8 cellular contexts compared by ENCODE assay signal in the genomic region with DNA sequence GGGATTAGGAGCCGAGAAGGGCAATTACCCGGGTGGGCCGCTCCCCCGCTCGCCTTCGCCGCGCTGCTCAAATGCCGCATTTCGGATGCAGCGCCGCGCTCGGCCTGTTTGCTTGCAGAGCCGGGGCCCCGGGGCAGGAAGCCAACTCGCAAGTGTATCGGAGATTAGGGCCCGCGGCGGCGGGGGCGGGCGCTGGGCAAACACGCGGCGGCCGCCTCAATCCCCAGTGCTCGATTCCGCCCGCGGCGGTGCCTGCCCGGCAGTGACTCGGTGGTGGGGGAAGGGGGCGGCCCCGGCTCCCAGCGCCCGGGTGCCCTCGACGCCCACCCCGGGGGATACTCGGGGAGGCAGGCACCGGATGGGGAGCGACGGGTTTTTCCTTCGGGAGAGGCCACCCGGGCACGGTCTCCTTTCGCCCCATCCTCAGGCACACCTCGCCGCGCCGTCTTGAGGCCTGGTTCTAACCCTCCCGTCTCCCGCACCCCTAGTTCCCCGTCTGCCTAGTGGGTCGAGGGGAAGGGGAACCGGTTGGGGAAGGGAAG. TPM values are rescaled to one million over a fixed set of nuclear protein-coding genes. Genes with fewer than 3 reads are reported as not detected.
DNase-seq lines count a peak whose midpoint lies in the region; ATAC-seq lines count a peak whose summit lies in the region.

No MANE protein-coding gene starts in this region.

- H3K36me3 ChIP-seq in mucosa of rectum (ENCODE audit: control insufficient read depth in 2 of 2, insufficient read depth in 2 of 2, low read length in 2 of 2), result no peaks in the 10 kb centered on the region

- no peak overlapping the region for H3K27ac ChIP-seq in mucosa of rectum (ENCODE audit: low read depth in 2 of 2, low read length in 2 of 2)

- peaks cover 52% of the 10 kb centered on the region for H3K27me3 Mint-ChIP-seq in activated T-cell treated with anti-CD3 and anti-CD28 coated beads, Interleukin-2, amount 50 U/mL, for 24 hours

- no peaks in the 10 kb centered on the region for H3K9me3 Mint-ChIP-seq in activated T-cell treated with anti-CD3 and anti-CD28 coated beads, Interleukin-2, amount 50 U/mL, for 24 hours

- peaks cover 18 to 22% of the 10 kb centered on the region in 2 donors for H3K27me3 ChIP-seq in mucosa of rectum (ENCODE audit: control insufficient read depth in 2 of 2, insufficient read depth in 2 of 2, low read length in 2 of 2)

- peaks cover 36% of the 10 kb centered on the region for H3K4me1 Mint-ChIP-seq in activated T-cell treated with anti-CD3 and anti-CD28 coated beads, Interleukin-2, amount 50 U/mL, for 24 hours (ENCODE audit: low read depth)

- peak overlapping the region; percentile 36 to 47 for H3K9ac ChIP-seq in mucosa of rectum (ENCODE audit: low read depth in 1 of 2, low read length in 2 of 2)

- no peaks in the 10 kb centered on the region for H3K36me3 Mint-ChIP-seq in activated T-cell treated with anti-CD3 and anti-CD28 coated beads, Interleukin-2, amount 50 U/mL, for 24 hours (ENCODE audit: low read depth)

- H3K4me3 Mint-ChIP-seq in activated T-cell treated with anti-CD3 and anti-CD28 coated beads, Interleukin-2, amount 50 U/mL, for 24 hours, result peak overlapping the region; percentile 81

- no peak overlapping the region for H3K27ac Mint-ChIP-seq in activated T-cell treated with anti-CD3 and anti-CD28 coated beads, Interleukin-2, amount 50 U/mL, for 24 hours

- DNase-seq in NCI-H524 (lab: John Stamatoyannopoulos, UW) (peak; percentile 51 to 64), NCI-H524 treated with DMSO at 0.1 percent for 48 hours (lab: John Stamatoyannopoulos, UW) (no peak), NOMO-1 (lab: John Stamatoyannopoulos, UW; ENCODE audit: unreplicated experiment in 2 of 2) (peak; percentile 24 to 48), HPDE6-E6E7 (ENCODE audit: extremely low spot score) (no peak)
- peak; percentile 83 for DNase-seq in activated T-cell treated with anti-CD3 and anti-CD28 coated beads, Interleukin-2, amount 50 U/mL, for 24 hours
- peak; percentile 81 for DNase-seq in stimulated activated CD8-positive, alpha-beta memory T cell treated with anti-CD3 and anti-CD28 coated beads, Interleukin-4, amount 100 ng/mL, for 48 hours

- H3K4me3 ChIP-seq in mucosa of rectum (ENCODE audit: low read length in 2 of 2), result peak overlapping the region; percentile 65 to 75

- ATAC-seq in esophagus mucosa, result peak; percentile 10

- H3K4me1 ChIP-seq in mucosa of rectum (ENCODE audit: control insufficient read depth in 2 of 2, insufficient read depth in 2 of 2, low read length in 2 of 2), result peaks cover 14 to 25% of the 10 kb centered on the region in 2 donors

- H3K9me3 ChIP-seq in mucosa of rectum (ENCODE audit: control insufficient read depth in 2 of 2, low read length in 2 of 2), result no peaks in the 10 kb centered on the region

RNA-seq across cellular contexts. Expression of a gene that starts 26.6 kb away (rescaled TPM):
- total RNA-seq in esophagus mucosa, result not detected

RNA-seq across cellular contexts. Expression of a gene that starts 38.3 kb away (rescaled TPM):
- total RNA-seq in esophagus mucosa, result 11.7 TPM

RNA-seq across cellular contexts. Expression of a gene that starts 57.3 kb away (rescaled TPM):
- total RNA-seq in esophagus mucosa, result 19.0 TPM

RNA-seq across cellular contexts. Expression of a gene that starts 58.4 kb away (rescaled TPM):
- total RNA-seq in esophagus mucosa, result 253 TPM

Comparison
In these comparisons a context has a peak if more than half of its experiments do, and no peak if none do; other contexts are left out.
1. DNase-seq: peak in NCI-H524 (2 of 2), NOMO-1 (2 of 2), activated T-cell treated with anti-CD3 and anti-CD28 coated beads, Interleukin-2, amount 50 U/mL, for 24 hours (single experiment) and stimulated activated CD8-positive, alpha-beta memory T cell treated with anti-CD3 and anti-CD28 coated beads, Interleukin-4, amount 100 ng/mL, for 48 hours (single experiment); none in NCI-H524 treated with DMSO at 0.1 percent for 48 hours (single experiment) and HPDE6-E6E7 (single experiment).